Comparison of ENCODE assay signal across 19 cellular contexts in the genomic region with DNA sequence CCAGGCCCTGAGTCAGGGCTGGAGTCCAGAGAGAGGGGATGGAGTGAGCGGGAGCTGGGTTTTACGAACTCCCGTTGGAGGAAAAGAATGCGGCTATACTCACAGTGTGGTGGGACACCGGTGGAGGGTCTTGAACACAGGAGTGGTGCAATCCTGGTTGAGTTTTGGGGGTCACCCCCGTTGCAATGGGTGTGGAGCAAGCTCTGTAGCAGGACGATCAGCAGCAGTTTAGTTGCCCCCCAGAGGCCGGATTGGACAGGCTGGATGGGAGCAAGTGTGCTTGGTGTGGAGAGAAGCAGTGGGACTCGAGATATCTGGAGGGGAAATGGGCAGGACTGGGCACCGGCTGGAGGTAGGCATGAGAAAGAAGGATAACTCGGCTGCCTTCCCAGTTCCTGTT.
"Had no signal": no experiment of that assay in that cellular context is flagged by ENCODE, and none has a peak within 500 bp of the region (broad histone marks: within the 10 kb centered on the region; RNA-seq: fewer than 3 reads in every experiment).

No MANE protein-coding gene starts in this region.

- H3K27me3 ChIP-seq: body of pancreas, cardiac muscle cell, uterus had no signal

- H3K4me3 ChIP-seq: body of pancreas, cardiac muscle cell, spleen, uterus had no signal

- H3K4me3 Mint-ChIP-seq: activated CD4-positive, alpha-beta memory T cell treated with anti-CD3 and anti-CD28 coated beads for 36 hours; activated T-cell treated with anti-CD3 and anti-CD28 coated beads, Interleukin-2, amount 50 U/mL, for 72 hours; dendritic cell treated with granulocyte-macrophage colony-stimulating factor and Interleukin-4, amounts not matched to agents 40 ng/mL and 50 ng/mL, for 4 days; T-helper 1 cell treated with Interleukin-12 subunit alpha and Interleukin-12 subunit beta and Interleukin-4 antibody, amounts not matched to agents 30 μg/mL and 1 μg/mL, for 36 hours had no signal

- H3K9me3 Mint-ChIP-seq: activated CD4-positive, alpha-beta memory T cell treated with anti-CD3 and anti-CD28 coated beads for 36 hours; activated T-cell treated with anti-CD3 and anti-CD28 coated beads, Interleukin-2, amount 50 U/mL, for 72 hours; T-helper 1 cell treated with Interleukin-12 subunit alpha and Interleukin-12 subunit beta and Interleukin-4 antibody, amounts not matched to agents 30 μg/mL and 1 μg/mL, for 36 hours had no signal

- H3K27ac ChIP-seq: body of pancreas, cardiac muscle cell, foreskin keratinocyte, spleen, uterus had no signal

- ATAC-seq: activated T-cell treated with anti-CD3 and anti-CD28 coated beads, Interleukin-2, amount 50 U/mL, for 72 hours; body of pancreas; foreskin keratinocyte; left colon had no signal

- H3K36me3 ChIP-seq: cardiac muscle cell, spleen, uterus had no signal

- H3K9me3 ChIP-seq: body of pancreas, uterus had no signal

- H3K27ac Mint-ChIP-seq: activated CD4-positive, alpha-beta memory T cell treated with anti-CD3 and anti-CD28 coated beads for 36 hours; activated T-cell treated with anti-CD3 and anti-CD28 coated beads, Interleukin-2, amount 50 U/mL, for 72 hours; dendritic cell treated with granulocyte-macrophage colony-stimulating factor and Interleukin-4, amounts not matched to agents 40 ng/mL and 50 ng/mL, for 4 days; T-helper 1 cell treated with Interleukin-12 subunit alpha and Interleukin-12 subunit beta and Interleukin-4 antibody, amounts not matched to agents 30 μg/mL and 1 μg/mL, for 36 hours had no signal

- DNase-seq: activated CD4-positive, alpha-beta memory T cell treated with anti-CD3 and anti-CD28 coated beads for 36 hours; activated CD4-positive, alpha-beta T cell treated with anti-CD3 and anti-CD28 coated beads for 48 hours; activated CD4-positive, CD25-positive, alpha-beta regulatory T cell; activated effector memory CD4-positive, alpha-beta T cell treated with anti-CD3 and anti-CD28 coated beads, Interleukin-2, amount 50 U/mL, for 16 hours; activated naive CD4-positive, alpha-beta T cell treated with anti-CD3 and anti-CD28 coated beads, Interleukin-2, amount 50 U/mL, for 16 hours; activated T-cell treated with anti-CD3 and anti-CD28 coated beads, Interleukin-2, amount 50 U/mL, for 72 hours; anterior cingulate cortex; body of pancreas; effector CD4-positive, alpha-beta T cell; foreskin keratinocyte; left colon; mesenchymal stem cell; spleen; stimulated activated CD4-positive, alpha-beta T cell treated with anti-CD3 and anti-CD28 coated beads, Interleukin-4, amount 100 ng/mL, for 1 hour; trophoblast cell; uterus had no signal

- H3K36me3 Mint-ChIP-seq: activated CD4-positive, alpha-beta memory T cell treated with anti-CD3 and anti-CD28 coated beads for 36 hours had no signal

- H3K4me1 ChIP-seq: body of pancreas, foreskin keratinocyte, spleen, uterus had no signal
